ENCODE assay signal across 1 cellular context in the genomic region with DNA sequence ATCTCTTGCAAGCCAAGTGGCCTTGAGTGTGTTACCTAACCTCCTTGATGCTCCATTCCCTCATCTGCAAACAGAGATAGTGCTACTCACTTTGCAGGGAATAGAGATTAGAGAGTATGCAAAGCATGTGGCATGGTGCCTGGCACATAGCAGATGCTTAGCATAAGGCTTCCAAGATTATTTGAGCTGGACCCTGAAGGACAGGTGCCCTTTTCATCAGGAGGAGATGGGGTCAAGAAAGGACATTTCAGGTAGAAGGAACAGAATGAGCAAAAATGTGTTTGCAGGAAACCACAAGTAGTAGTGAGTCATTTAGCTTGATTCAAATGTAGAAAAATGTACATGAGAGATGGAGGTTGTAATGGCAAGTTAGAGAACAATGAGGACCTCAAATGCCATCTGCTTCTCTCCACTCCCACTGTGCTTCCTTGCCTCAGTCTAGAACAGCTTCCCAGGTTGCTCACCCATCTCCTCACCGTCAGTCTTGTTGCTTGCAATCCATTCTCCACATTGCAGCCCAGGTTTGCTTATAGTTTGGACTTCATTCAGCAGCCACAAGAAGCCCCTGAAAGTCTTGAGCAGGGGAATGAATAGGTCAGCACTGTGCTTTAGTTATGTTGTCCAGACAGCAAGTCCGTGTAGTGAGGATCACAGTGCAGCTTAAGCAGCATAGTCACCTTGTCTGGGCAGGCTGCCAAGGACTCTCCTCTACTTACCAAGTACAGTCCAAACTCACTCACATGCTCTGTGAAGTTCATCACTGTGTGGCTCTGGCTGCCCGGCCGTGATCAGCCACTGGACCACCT.
TF ChIP-seq lines count a peak whose summit lies in the region.

No MANE protein-coding gene starts in this region.

TF ChIP-seq in SK-N-SH, 30 proteins besides CTCF, POLR2A, EP300 and RAD21 (continued from another document):
- TF ChIP-seq YY1 (IDR thresholded peaks at IDR 0.05; ENCODE audit: low read depth) (no peak), SIN3A (IDR thresholded peaks at IDR 0.05; ENCODE audit: borderline replicate concordance, low read depth, low read length) (no peak), CHD2 (IDR thresholded peaks at IDR 0.05; ENCODE audit: low read length, partially characterized antibody) (no peak), RXRA (IDR thresholded peaks at IDR 0.05; ENCODE audit: borderline replicate concordance, low read depth) (no peak), TEAD4 (IDR thresholded peaks at IDR 0.05; ENCODE audit: borderline replicate concordance, insufficient read depth) (no peak), GABPA (IDR thresholded peaks at IDR 0.05; ENCODE audit: low read depth) (no peak), MXI1 (IDR thresholded peaks at IDR 0.05; ENCODE audit: low read depth, low read length) (no peak), ELF1 (IDR thresholded peaks at IDR 0.05) (no peak), POLR2AphosphoS5 (IDR thresholded peaks at IDR 0.05; ENCODE audit: low read depth, low read length) (no peak), EZH2phosphoT487 (IDR thresholded peaks at IDR 0.05; ENCODE audit: borderline replicate concordance, low read depth) (no peak), FOXM1 (IDR thresholded peaks at IDR 0.05; ENCODE audit: low read depth) (no peak), RCOR1 (IDR thresholded peaks at IDR 0.05; ENCODE audit: low read length) (no peak), FOXJ3 (CRISPR knock-in tag; IDR thresholded peaks at IDR 0.05) (no peak)
- TF ChIP-seq, protein P1, sequence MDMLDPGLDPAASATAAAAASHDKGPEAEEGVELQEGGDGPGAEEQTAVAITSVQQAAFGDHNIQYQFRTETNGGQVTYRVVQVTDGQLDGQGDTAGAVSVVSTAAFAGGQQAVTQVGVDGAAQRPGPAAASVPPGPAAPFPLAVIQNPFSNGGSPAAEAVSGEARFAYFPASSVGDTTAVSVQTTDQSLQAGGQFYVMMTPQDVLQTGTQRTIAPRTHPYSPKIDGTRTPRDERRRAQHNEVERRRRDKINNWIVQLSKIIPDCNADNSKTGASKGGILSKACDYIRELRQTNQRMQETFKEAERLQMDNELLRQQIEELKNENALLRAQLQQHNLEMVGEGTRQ (IDR thresholded peaks at IDR 0.05; ENCODE audit: borderline replicate concordance, low read depth, low read length) = no peak
- TF ChIP-seq, protein P2, sequence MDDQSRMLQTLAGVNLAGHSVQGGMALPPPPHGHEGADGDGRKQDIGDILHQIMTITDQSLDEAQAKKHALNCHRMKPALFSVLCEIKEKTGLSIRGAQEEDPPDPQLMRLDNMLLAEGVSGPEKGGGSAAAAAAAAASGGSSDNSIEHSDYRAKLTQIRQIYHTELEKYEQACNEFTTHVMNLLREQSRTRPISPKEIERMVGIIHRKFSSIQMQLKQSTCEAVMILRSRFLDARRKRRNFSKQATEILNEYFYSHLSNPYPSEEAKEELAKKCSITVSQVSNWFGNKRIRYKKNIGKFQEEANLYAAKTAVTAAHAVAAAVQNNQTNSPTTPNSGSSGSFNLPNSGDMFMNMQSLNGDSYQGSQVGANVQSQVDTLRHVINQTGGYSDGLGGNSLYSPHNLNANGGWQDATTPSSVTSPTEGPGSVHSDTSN (IDR thresholded peaks at IDR 0.05) = no peak
